ENCODE assay signal across 8 cellular contexts in genomic region chr10:35642023-35642792, GRCh38. TPM values are rescaled to one million over a fixed set of nuclear protein-coding genes. Genes with fewer than 3 reads are reported as not detected.
DNase-seq lines count a peak whose midpoint lies in the region; ATAC-seq, FAIRE-seq and TF ChIP-seq lines count a peak whose summit lies in the region.

FZD8 (minus strand) TSS chr10:35642296; CDS start chr10:35641429, 867 bp downstream.

- CTCF ChIA-PET in AG04449 (lab: Yijun Ruan, JAX): no interaction called here
- CTCF ChIA-PET in HepG2 (lab: Yijun Ruan, JAX; ENCODE audit: low intra/inter-chr PET ratio, low total read pairs): no interaction called here

- ATAC-seq in GM18873 (IDR thresholded peaks at IDR 0.05; ENCODE audit: low FRiP score, unreplicated experiment): peak; percentile 87
- peak; percentile 83 for ATAC-seq in HG03103 (IDR thresholded peaks at IDR 0.05; ENCODE audit: low read depth, unreplicated experiment)
- ATAC-seq in HepG2: peak; percentile 93

- no peaks in the 10 kb centered on the region for H3K9me3 ChIP-seq in HepG2 (ENCODE audit: low read length)

- POLR2A ChIA-PET in AG04449 (lab: Yijun Ruan, JAX) (no interaction called here), HepG2 (lab: Yijun Ruan, JAX) (no interaction called here)

- H3K4me2 ChIP-seq in HepG2 (ENCODE audit: low read depth, low read length): peak within 1 kb of the TSS; percentile 78

- peak; percentile 37 for FAIRE-seq in HepG2 (lab: Jason Lieb, UNC)

- intact Hi-C loops in HepG2 (cut with micrococcal nuclease; ENCODE audit: unreplicated experiment): loop anchor here (2.0 to 5.0 kb wide), 2 partner anchors 45 to 139 kb away; no protein-coding TSS in a partner anchor

- DNase-seq in AG04449 (ENCODE audit: low read depth, low spot score) (peak; percentile 56), NCI-H2227 (lab: John Stamatoyannopoulos, UW; ENCODE audit: unreplicated experiment) (peak; percentile 85), dermis microvascular lymphatic vessel endothelial cell (ENCODE audit: low read depth in 2 of 2) (peak; percentile 69 to 95), HepG2 (ENCODE audit: low spot score) (peak; percentile 68)
- DNase-seq in activated CD4-positive, alpha-beta T cell treated with anti-CD3 and anti-CD28 coated beads, Interleukin-2, amount 50 U/mL, for 1 hour: peak; percentile 67
- DNase-seq in stimulated activated CD4-positive, alpha-beta T cell treated with anti-CD3 and anti-CD28 coated beads, Interleukin-2, amount 100 ng/mL, for 24 hours: peak; percentile 78 to 84

- no TSS peak for BruUV-seq in HepG2 (replicated peaks; lab: Mats Ljungman, UMichigan)

- H3K27ac ChIP-seq in HepG2 (ENCODE audit: extremely low read length, insufficient read depth, low read length): no peak within 1 kb of the TSS

- H3K9ac ChIP-seq in HepG2 (ENCODE audit: insufficient read depth, low read depth, low read length): no peak within 1 kb of the TSS

- H3K79me2 ChIP-seq in HepG2 (ENCODE audit: insufficient read depth, low read length): no peaks in the 10 kb centered on the region

- TF ChIP-seq RAD21 in HepG2 (CRISPR knock-in tag; IDR thresholded peaks at IDR 0.05): no peak

- WGBS in HepG2 (ENCODE audit: low lambda C conversion rate): no CpG with 5 or more reads among the region's 82 CpGs

- peaks cover 20% of the 10 kb centered on the region for H3K4me1 ChIP-seq in HepG2 (ENCODE audit: insufficient read depth, low read length)

- H4K20me1 ChIP-seq in HepG2 (ENCODE audit: insufficient read depth, low read length): no peaks in the 10 kb centered on the region

- peak; percentile 6 for TF ChIP-seq CTCF in AG04449 (IDR thresholded peaks at IDR 0.05; ENCODE audit: insufficient read depth, low read length, missing control alignments)
- peak; percentile 40 for TF ChIP-seq CTCF in HepG2 (CRISPR knock-in tag; IDR thresholded peaks at IDR 0.05)

- H2AFZ ChIP-seq in HepG2 (ENCODE audit: low read length): no peak within 1 kb of the TSS

- in situ Hi-C loops in HepG2 (cut with HindIII; ENCODE audit: extremely low pct_ligation_motif_present, low pct_unique_long_range_greater_than_20kb): loop anchor here (10.0 kb wide), 1 partner anchor 143 kb away; no protein-coding TSS in a partner anchor

- H3K4me3 ChIP-seq in AG04449 (ENCODE audit: low read depth, low read length) (peak within 1 kb of the TSS; percentile 80), HepG2 (replicated peaks in 1 of 3; ENCODE audit: insufficient read depth in 1 of 3, low read depth in 2 of 3, low read length in 3 of 3) (peak within 1 kb of the TSS; percentile 51 to 68 (median 58); a peak in 5 of 6 replicates)

- no peak for TF ChIP-seq EP300 in HepG2 (IDR thresholded peaks at IDR 0.05; ENCODE audit: low read depth in 2 of 2, low read length in 2 of 2)
- no peak for TF ChIP-seq EP300 in HepG2 (CRISPR knock-in tag; IDR thresholded peaks at IDR 0.05; ENCODE audit: borderline replicate concordance)

- H3K27me3 ChIP-seq in HepG2 (ENCODE audit: control insufficient read depth in 1 of 2, insufficient read depth in 2 of 2, low read length in 2 of 2): peaks cover 6 to 30% of the 10 kb centered on the region in 2 experiments

- TF ChIP-seq POLR2A in HepG2 (IDR thresholded peaks at IDR 0.05; ENCODE audit: insufficient read depth in 1 of 2, low read depth in 2 of 2, low read length in 2 of 2): no peak

- H3K36me3 ChIP-seq in HepG2 (replicated peaks in 1 of 2; ENCODE audit: control insufficient read depth in 1 of 2, insufficient read depth in 2 of 2, low read length in 2 of 2): no peaks in the 10 kb centered on the region

TF ChIP-seq in HepG2, 621 proteins besides CTCF, POLR2A, EP300 and RAD21 (continues in another document):
- TF ChIP-seq ZBTB1 (CRISPR knock-in tag; IDR thresholded peaks at IDR 0.05; ENCODE audit: borderline replicate concordance) (no peak), ZFP36 (IDR thresholded peaks at IDR 0.05; ENCODE audit: borderline replicate concordance, low read depth, low read length, partially characterized antibody) (no peak), JUN (CRISPR knock-in tag; IDR thresholded peaks at IDR 0.05) (no peak), THAP7 (CRISPR knock-in tag; IDR thresholded peaks at IDR 0.05) (no peak), NFATC3 (CRISPR knock-in tag; IDR thresholded peaks at IDR 0.05) (no peak), PCBP2 (optimal IDR thresholded peaks at IDR 0.05; ENCODE audit: low read depth, low read length, poor library complexity, severe bottlenecking) (no peak), HMGA1 (CRISPR knock-in tag; conservative IDR thresholded peaks at IDR 0.05) (no peak), ZNF841 (CRISPR knock-in tag; IDR thresholded peaks at IDR 0.05; ENCODE audit: borderline replicate concordance) (no peak), TIGD3 (CRISPR knock-in tag; IDR thresholded peaks at IDR 0.05; ENCODE audit: borderline replicate concordance) (no peak), NCOA1 (CRISPR knock-in tag; IDR thresholded peaks at IDR 0.05) (no peak), ZSCAN29 (CRISPR knock-in tag; conservative IDR thresholded peaks at IDR 0.05) (no peak), U2AF1 (optimal IDR thresholded peaks at IDR 0.05; ENCODE audit: low read depth, low read length) (no peak), ZNF549 (CRISPR knock-in tag; IDR thresholded peaks at IDR 0.05) (no peak), POLR2G (IDR thresholded peaks at IDR 0.05; ENCODE audit: low read depth, low read length) (0 out of 2 replicates have a peak, but pooled peaks have one; percentile 26), HMGXB4 (CRISPR knock-in tag; IDR thresholded peaks at IDR 0.05; ENCODE audit: borderline replicate concordance in 1 of 2, low read depth in 1 of 2) (no peak), CBX1 (IDR thresholded peaks at IDR 0.05; ENCODE audit: low read depth) (no peak), ATF7 (IDR thresholded peaks at IDR 0.05) (no peak), ATF7 (CRISPR knock-in tag; IDR thresholded peaks at IDR 0.05) (no peak), SATB2 (CRISPR knock-in tag; IDR thresholded peaks at IDR 0.05) (no peak), ZNF780A (CRISPR knock-in tag; IDR thresholded peaks at IDR 0.05) (no peak), SRSF4 (IDR thresholded peaks at IDR 0.05; ENCODE audit: low read depth, low read length, poor library complexity, severe bottlenecking) (no peak), ZBTB7B (CRISPR knock-in tag; IDR thresholded peaks at IDR 0.05) (no peak)

RNA-seq across cellular contexts. Expression of gene FZD8, which starts in this region (rescaled TPM):
- total RNA-seq in dermis microvascular lymphatic vessel endothelial cell: 11.8 and 31.7 TPM in 2 replicates
- total RNA-seq in HepG2 (2016; rRNA removed; fragmentation: Illumina TruSeq; extraction: Trizol): 0.07 TPM in 1 of 2 replicates, not detected in the other
- not detected in 2 replicates for total RNA-seq in HepG2 (2016; cell fraction: cytosol; rRNA removed; fragmentation: Illumina TruSeq; extraction: Trizol; ENCODE audit: low read depth)
- 0.09 TPM in 1 of 2 replicates, not detected in the other for total RNA-seq in HepG2 (2016; cell fraction: insoluble cytoplasmic fraction; rRNA removed; fragmentation: Illumina TruSeq; extraction: Trizol)
- 0.03 TPM in 2 replicates for total RNA-seq in HepG2 (2016; cell fraction: membrane; rRNA removed; fragmentation: Illumina TruSeq; extraction: Trizol)
- 0.09 and 0.16 TPM in 2 replicates for total RNA-seq in HepG2 (2016; cell fraction: nucleus; rRNA removed; fragmentation: Illumina TruSeq; extraction: Trizol)
- 0.03 and 0.05 TPM in 2 replicates for polyA plus RNA-seq in HepG2 (2011; rRNA removed)
- polyA plus RNA-seq in HepG2 (2011; cell fraction: cytosol; rRNA removed): 0.01 TPM in 2 replicates
- polyA plus RNA-seq in HepG2 (2011; cell fraction: nucleus; rRNA removed): 0.05 and 0.09 TPM in 2 replicates
- not detected in 2 replicates for polyA plus RNA-seq in HepG2 (2012)
- polyA plus RNA-seq in HepG2 (2016; cell fraction: cytosol; fragmentation: Illumina TruSeq; extraction: Trizol; ENCODE audit: low read depth): not detected in 2 replicates
- polyA plus RNA-seq in HepG2 (2016; cell fraction: insoluble cytoplasmic fraction; fragmentation: Illumina TruSeq; extraction: Trizol; ENCODE audit: low read depth): not detected in 2 replicates
- not detected in 2 replicates for polyA plus RNA-seq in HepG2 (2016; cell fraction: membrane; fragmentation: Illumina TruSeq; extraction: Trizol; ENCODE audit: low read depth)
- 0.21 TPM in 1 of 2 replicates, not detected in the other for polyA plus RNA-seq in HepG2 (2016; cell fraction: nucleus; fragmentation: Illumina TruSeq; extraction: Trizol; ENCODE audit: insufficient read depth, low read depth)
- polyA minus RNA-seq in HepG2 (2011; rRNA and poly(A)+ RNA removed; ENCODE audit: low replicate concordance): 3.8 TPM in 1 of 2 replicates, not detected in the other
- 0.10 TPM in 1 of 2 replicates, not detected in the other for polyA minus RNA-seq in HepG2 (2011; cell fraction: cytosol; rRNA and poly(A)+ RNA removed)
- polyA minus RNA-seq in HepG2 (2011; cell fraction: nucleus; rRNA and poly(A)+ RNA removed): not detected in 2 replicates

Comparison
In these comparisons a context has a peak if more than half of its experiments do, and no peak if none do; other contexts are left out.
1. RNA of gene FZD8 (total RNA-seq): 11.8 to 31.7 TPM in dermis microvascular lymphatic vessel endothelial cell; 0.03 to 0.16 TPM in HepG2; every median in the first group is over 10 times any median in the second.
2. Peak in every context shown above with its lines, with median percentiles within 50 percentile points of each other: DNase-seq and ATAC-seq.